8 cellular contexts compared by ENCODE assay signal in genomic region chr16:67892375-67892774, GRCh38. TPM values are rescaled to one million over a fixed set of nuclear protein-coding genes. Genes with fewer than 3 reads are reported as not detected.
DNase-seq lines count a peak whose midpoint lies in the region; ATAC-seq and TF ChIP-seq lines count a peak whose summit lies in the region.

No MANE protein-coding gene starts in this region.

- no peaks in the 10 kb centered on the region for H4K20me1 ChIP-seq in PC-3 (ENCODE audit: low read length)

- H3K79me2 ChIP-seq in PC-3 (ENCODE audit: low read length) (peaks cover 41% of the 10 kb centered on the region), parathyroid adenoma (peaks cover 31% of the 10 kb centered on the region)

- no peaks in the 10 kb centered on the region for H3K27me3 Mint-ChIP-seq in Calu3 (ENCODE audit: unreplicated experiment)

- H2AFZ ChIP-seq in PC-3 (ENCODE audit: low read length) (peak overlapping the region; percentile 74), parathyroid adenoma (peak overlapping the region; percentile 84)

- peak overlapping the region; percentile 99 for H3K4me3 Mint-ChIP-seq in Calu3 (ENCODE audit: low read depth, unreplicated experiment)

- no peaks in the 10 kb centered on the region for H3K9me3 Mint-ChIP-seq in Calu3 (ENCODE audit: low read depth, unreplicated experiment)

- peak overlapping the region; percentile 68 for H3K4me3 ChIP-seq in PC-3 (ENCODE audit: low read length)
- H3K4me3 ChIP-seq in epithelial cell of esophagus (ENCODE audit: low read length), result peak overlapping the region; percentile 52
- peak overlapping the region; percentile 80 for H3K4me3 ChIP-seq in parathyroid adenoma (ENCODE audit: low read depth, low read length)

- no peaks in the 10 kb centered on the region for H3F3A ChIP-seq in PC-3 (ENCODE audit: low read length, unreplicated experiment)

- peaks cover 27% of the 10 kb centered on the region for H3K36me3 Mint-ChIP-seq in Calu3 (ENCODE audit: insufficient read depth, unreplicated experiment)

- peak overlapping the region; percentile 95 for H3K27ac Mint-ChIP-seq in Calu3 (ENCODE audit: unreplicated experiment)

- peaks cover 10% of the 10 kb centered on the region for H3K4me1 Mint-ChIP-seq in Calu3 (ENCODE audit: low read depth, unreplicated experiment)

- POLR2A ChIA-PET in PC-3 (lab: Charles Lee; ENCODE audit: unreplicated experiment), result interaction anchor here (0.5 to 0.6 kb wide), 2 partner anchors 44 to 80 kb away, joined by 4 to 11 read pairs; no protein-coding TSS in a partner anchor

- H3K27me3 ChIP-seq in PC-3 (ENCODE audit: low read length) (no peaks in the 10 kb centered on the region), parathyroid adenoma (ENCODE audit: control insufficient read depth, insufficient read depth, low read length) (no peaks in the 10 kb centered on the region)

- H3K4me1 ChIP-seq in PC-3 (ENCODE audit: insufficient read depth, low read length) (peaks cover 13% of the 10 kb centered on the region), parathyroid adenoma (peaks cover 9% of the 10 kb centered on the region)

- DNase-seq in Calu3 (no peak), PC-3 (no peak), epithelial cell of esophagus (ENCODE audit: low read depth) (no peak), NCI-H524 (lab: John Stamatoyannopoulos, UW) (no peak), GM19240 (ENCODE audit: insufficient read length, low spot score) (no peak), iPS-NIHi11 (ENCODE audit: low spot score) (no peak), SKM-1 (lab: John Stamatoyannopoulos, UW; ENCODE audit: unreplicated experiment) (no peak)

- H3K4me2 ChIP-seq in PC-3 (ENCODE audit: low read length), result peak overlapping the region; percentile 85
- H3K4me2 ChIP-seq in parathyroid adenoma (ENCODE audit: low read length), result peak overlapping the region; percentile 91

- ATAC-seq in PC-3, result no peak

- H3K9ac ChIP-seq in PC-3 (ENCODE audit: low read length), result peak overlapping the region; percentile 49
- no peak overlapping the region for H3K9ac ChIP-seq in parathyroid adenoma

- TSS peak; percentile 94 for BruUV-seq in Calu3 (replicated peaks; lab: Mats Ljungman, UMichigan)
- BruUV-seq in PC-3 (replicated peaks; lab: Mats Ljungman, UMichigan), result TSS peak; percentile 95

- intact Hi-C loops in Calu3 (cut with micrococcal nuclease; ENCODE audit: unreplicated experiment), result no loop called here
- intact Hi-C loops in PC-3 (cut with micrococcal nuclease), result no loop called here

- TF ChIP-seq CTCF in Calu3 (IDR thresholded peaks at IDR 0.05; ENCODE audit: unreplicated experiment) (no peak), PC-3 (conservative IDR thresholded peaks at IDR 0.05; ENCODE audit: low read depth, low read length) (no peak), epithelial cell of esophagus (IDR thresholded peaks at IDR 0.05; ENCODE audit: insufficient read depth, low read depth, low read length, missing control alignments) (no peak), parathyroid adenoma (IDR thresholded peaks at IDR 0.05) (no peak)

- H3K9me3 ChIP-seq in PC-3 (ENCODE audit: low read length), result no peaks in the 10 kb centered on the region
- no peaks in the 10 kb centered on the region for H3K9me3 ChIP-seq in parathyroid adenoma (ENCODE audit: control insufficient read depth, low read length)

- H3K36me3 ChIP-seq in PC-3 (ENCODE audit: low read depth, low read length), result no peaks in the 10 kb centered on the region
- H3K36me3 ChIP-seq in parathyroid adenoma (ENCODE audit: control insufficient read depth, insufficient read depth, low read length), result no peaks in the 10 kb centered on the region

- H3K27ac ChIP-seq in PC-3 (ENCODE audit: low read length) (no peak overlapping the region), parathyroid adenoma (peak overlapping the region; percentile 46)

- H3K9me2 ChIP-seq in PC-3 (replicated peaks; ENCODE audit: low read length), result no peaks in the 10 kb centered on the region

- CTCF ChIA-PET in Calu3 (lab: Charles Lee), result interaction anchor here (0.7 to 2.0 kb wide), 3 partner anchors 8 to 209 kb away, joined by 3 to 5 read pairs (median 4); partner anchors contain the start of gene PSMB10
- CTCF ChIA-PET in PC-3 (lab: Charles Lee), result no interaction called here

RNA-seq across cellular contexts. Expression of gene PSKH1, which starts 0.7 kb away (rescaled TPM):
- 41.7 and 49.4 TPM in 2 replicates for total RNA-seq in Calu3 (2022)
- 6.6 and 8.3 TPM in 2 replicates for total RNA-seq in PC-3 (2014; rRNA removed)

RNA-seq across cellular contexts. Expression of gene NRN1L, which starts 7.7 kb away (rescaled TPM):
- total RNA-seq in Calu3 (2022) (not detected in 2 replicates), PC-3 (2014; rRNA removed) (not detected in 2 replicates)

RNA-seq across cellular contexts. Expression of gene EDC4, which starts 19.5 kb away (rescaled TPM):
- 85.8 and 88.1 TPM in 2 replicates for total RNA-seq in Calu3 (2022)
- total RNA-seq in PC-3 (2014; rRNA removed), result 58.9 and 94.7 TPM in 2 replicates

RNA-seq across cellular contexts. Expression of gene CTRL, which starts 39.3 kb away (rescaled TPM):
- total RNA-seq in Calu3 (2022) (2.6 and 3.4 TPM in 2 replicates), PC-3 (2014; rRNA removed) (0.98 and 1.6 TPM in 2 replicates)

RNA-seq across cellular contexts. Expression of gene PSMB10, which starts 44.3 kb away (rescaled TPM):
- total RNA-seq in Calu3 (2022) (79.3 and 103 TPM in 2 replicates), PC-3 (2014; rRNA removed) (51.3 and 52.0 TPM in 2 replicates)
